17 cellular contexts compared by ENCODE assay signal in the genomic region with DNA sequence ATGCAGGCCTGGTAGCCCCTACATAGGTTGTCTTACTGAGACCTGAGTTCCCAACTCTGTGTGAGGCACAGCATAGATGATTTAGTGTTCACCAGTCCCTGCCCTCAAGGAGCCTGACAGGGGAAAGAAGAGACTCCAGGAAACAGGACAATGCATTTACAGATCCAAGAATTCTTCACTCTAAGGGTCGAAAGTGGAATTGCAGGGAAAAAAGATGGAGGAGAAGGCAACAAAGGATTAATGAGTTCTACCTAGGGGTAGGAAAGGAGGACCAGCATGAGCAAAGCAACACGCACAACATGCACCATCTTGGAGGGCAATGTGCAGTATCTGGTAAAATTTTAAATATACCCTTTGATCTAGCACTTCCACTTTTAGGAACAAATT. TPM values are rescaled to one million over a fixed set of nuclear protein-coding genes. Genes with fewer than 3 reads are reported as not detected.
DNase-seq lines count a peak whose midpoint lies in the region; FAIRE-seq and TF ChIP-seq lines count a peak whose summit lies in the region.
"Had no signal": no experiment of that assay in that cellular context is flagged by ENCODE, and none has a peak within 500 bp of the region (broad histone marks: within the 10 kb centered on the region; RNA-seq: fewer than 3 reads in every experiment).

No MANE protein-coding gene starts in this region.

- peaks cover 44% of the 10 kb centered on the region for H3K4me1 Mint-ChIP-seq in activated T-cell treated with anti-CD3 and anti-CD28 coated beads, Interleukin-2, amount 50 U/mL, for 24 hours (ENCODE audit: low read depth)

- H4K91ac ChIP-seq in H1 (replicated peaks; ENCODE audit: insufficient read length, low read length) = no peak overlapping the region

- H4K20me1 ChIP-seq in OCI-LY7 (ENCODE audit: insufficient read depth, low read length) (no peaks in the 10 kb centered on the region), H1 (replicated peaks in 1 of 2; ENCODE audit: control insufficient read depth in 1 of 2, insufficient read depth in 2 of 2, low read length in 2 of 2) (peaks cover 0 to 1% of the 10 kb centered on the region in 2 experiments)

- H3K27me3 Mint-ChIP-seq in activated T-cell treated with anti-CD3 and anti-CD28 coated beads, Interleukin-2, amount 50 U/mL, for 24 hours = no peaks in the 10 kb centered on the region

- TSS peak; percentile 21 for BruUV-seq in OCI-LY7 (replicated peaks; lab: Mats Ljungman, UMichigan)

- intact Hi-C loops in OCI-LY7 (cut with micrococcal nuclease; ENCODE audit: unreplicated experiment) = loop anchor here (5.0 kb wide), 1 partner anchor 261 kb away; no protein-coding TSS in a partner anchor

- peaks cover 20% of the 10 kb centered on the region for H3K4me1 ChIP-seq in OCI-LY7 (ENCODE audit: insufficient read depth, low read length, poor library complexity, severe bottlenecking)
- H3K4me1 ChIP-seq in H1 (replicated peaks in 1 of 4; ENCODE audit: control insufficient read depth in 3 of 4, insufficient read depth in 4 of 4, low read length in 3 of 4) = peaks cover 0 to 19% (median 8%) of the 10 kb centered on the region in 4 experiments; a peak in 6 of 7 replicates
- peaks cover 58 to 65% of the 10 kb centered on the region in 2 experiments for H3K4me1 ChIP-seq in neutrophil (ENCODE audit: control insufficient read depth in 1 of 2, insufficient read depth in 1 of 2, low read depth in 1 of 2, low read length in 1 of 2)
- H3K4me1 ChIP-seq in suprapubic skin = peaks cover 32% of the 10 kb centered on the region

- H4K8ac ChIP-seq in H1 (ENCODE audit: extremely low read depth, insufficient read depth, low read length) = no peak overlapping the region

- no peak for TF ChIP-seq EP300 in H1 (IDR thresholded peaks at IDR 0.05; ENCODE audit: borderline replicate concordance in 1 of 2, low read depth in 2 of 2, low read length in 2 of 2)
- no peak for TF ChIP-seq EP300 in suprapubic skin (IDR thresholded peaks at IDR 0.05)

- peak overlapping the region; percentile 4 for H3K27ac Mint-ChIP-seq in activated T-cell treated with anti-CD3 and anti-CD28 coated beads, Interleukin-2, amount 50 U/mL, for 24 hours
- H3K27ac Mint-ChIP-seq: activated T-helper 1 cell treated with anti-CD3 and anti-CD28 coated beads, Interleukin-12 subunit alpha, Interleukin-12 subunit beta, Interleukin-2, Interleukin-4 antibody, amounts not matched to agents 30 ng/mL and 10 ng/mL and 1 ng/mL, durations not matched to agents 14 hours and 24 hours and 36 hours; nephron; T-helper 2 cell treated with Interferon-gamma antibody and Interleukin-4, amounts not matched to agents 5 μg/mL and 100 μg/mL, for 36 hours had no signal

- no peak overlapping the region for H3K14ac ChIP-seq in H1 (ENCODE audit: insufficient read length)

- no peak overlapping the region for H4K5ac ChIP-seq in H1 (ENCODE audit: insufficient read length, low read depth, low read length)

- H3K4me3 ChIP-seq in OCI-LY7 (ENCODE audit: low read depth, low read length, poor library complexity, severe bottlenecking) = no peak overlapping the region
- no peak overlapping the region for H3K4me3 ChIP-seq in H1 (ENCODE audit: extremely low read depth in 1 of 4, insufficient read depth in 2 of 4, low read depth in 3 of 4, low read length in 4 of 4)
- H3K4me3 ChIP-seq in neutrophil (ENCODE audit: low read depth in 1 of 2, low read length in 1 of 2) = peak overlapping the region in 1 of 2 experiments; percentile 28
- H3K4me3 ChIP-seq in suprapubic skin = no peak overlapping the region
- H3K4me3 ChIP-seq: MG63, tibial artery had no signal

- no peak overlapping the region for H3K4ac ChIP-seq in H1 (replicated peaks; ENCODE audit: insufficient read length, low read depth, low read length)

- H2BK120ac ChIP-seq in H1 (replicated peaks; ENCODE audit: low read depth, low read length) = no peak overlapping the region

- H3K27ac ChIP-seq in OCI-LY7 (ENCODE audit: low read depth, low read length, poor library complexity, severe bottlenecking) = no peak overlapping the region
- no peak overlapping the region for H3K27ac ChIP-seq in H1 (ENCODE audit: low read depth, low read length)
- H3K27ac ChIP-seq in neutrophil = peak overlapping the region; percentile 82
- H3K27ac ChIP-seq in suprapubic skin = no peak overlapping the region
- H3K27ac ChIP-seq: tibial artery had no signal

- H3K56ac ChIP-seq in H1 (replicated peaks; ENCODE audit: insufficient read length, low read depth, low read length) = no peak overlapping the region

- no peaks in the 10 kb centered on the region for H3K79me1 ChIP-seq in H1 (ENCODE audit: low read depth, low read length)

- H3K9me3 ChIP-seq in OCI-LY7 (ENCODE audit: low read length) = no peaks in the 10 kb centered on the region
- H3K9me3 ChIP-seq in H1 (ENCODE audit: insufficient read depth in 2 of 2, low read depth in 1 of 2, low read length in 1 of 2) = no peaks in the 10 kb centered on the region
- H3K9me3 ChIP-seq in neutrophil = no peaks in the 10 kb centered on the region
- H3K9me3 ChIP-seq in suprapubic skin = no peaks in the 10 kb centered on the region
- H3K9me3 ChIP-seq: MG63, tibial artery had no signal

- TF ChIP-seq CTCF in OCI-LY7 (conservative IDR thresholded peaks at IDR 0.05; ENCODE audit: low read length) (0 out of 2 replicates have a peak, but pooled peaks have one; percentile 12), H1 (IDR thresholded peaks at IDR 0.05; ENCODE audit: control extremely low read depth in 1 of 3, insufficient read depth in 1 of 3, low read depth in 1 of 3, low read length in 3 of 3) (peak in 1 of 3 experiments; percentile 44; a peak in 1 of 4 replicates), neutrophil (IDR thresholded peaks at IDR 0.05) (no peak), suprapubic skin (IDR thresholded peaks at IDR 0.05) (no peak)

- no peak overlapping the region for H2AFZ ChIP-seq in OCI-LY7 (ENCODE audit: low read length)
- H2AFZ ChIP-seq in H1 (ENCODE audit: low read length) = no peak overlapping the region

- H3K36me3 Mint-ChIP-seq in activated T-cell treated with anti-CD3 and anti-CD28 coated beads, Interleukin-2, amount 50 U/mL, for 24 hours (ENCODE audit: low read depth) = peaks cover 29% of the 10 kb centered on the region

- H3K9me2 ChIP-seq in OCI-LY7 (ENCODE audit: insufficient read depth, low read length) = no peaks in the 10 kb centered on the region

- DNase-seq in activated T-cell treated with anti-CD3 and anti-CD28 coated beads, Interleukin-2, amount 50 U/mL, for 24 hours = no peak
- no peak for DNase-seq in activated T-cell treated with anti-CD3 and anti-CD28 coated beads for 4 hours
- no peak for DNase-seq in OCI-LY7 (ENCODE audit: low spot score)
- no peak for DNase-seq in H1 (ENCODE audit: low read depth in 1 of 2, low spot score in 2 of 2)
- DNase-seq in iPS-NIHi11 (ENCODE audit: low spot score) = no peak
- DNase-seq in DMS153 treated with DMSO at 0.1 percent for 48 hours (lab: John Stamatoyannopoulos, UW; ENCODE audit: unreplicated experiment) = no peak
- DNase-seq in suprapubic skin (ENCODE audit: low spot score in 2 of 2) = no peak
- DNase-seq: DMS153, left ventricle myocardium superior, MG63, NCI-H2029 treated with DMSO at 0.1 percent for 48 hours, retina, tibial artery had no signal

- TF ChIP-seq RAD21 in H1 (IDR thresholded peaks at IDR 0.05 in 1 of 2, conservative IDR thresholded peaks at IDR 0.05 in 1 of 2; ENCODE audit: low read depth in 2 of 2, low read length in 2 of 2) = peak in 1 of 2 experiments; percentile 21; a peak in 1 of 4 replicates

- POLR2A ChIA-PET in OCI-LY7 (lab: Charles Lee) = no interaction called here
- POLR2A ChIA-PET in H1 (lab: Charles Lee; ENCODE audit: partially characterized antibody) = interaction anchor here (0.7 to 4.8 kb wide), 8 partner anchors 10 to 167 kb away, joined by 3 to 25 read pairs (median 6); partner anchors contain the start of genes CEP250, CPNE1, ERGIC3 and RBM12

- no peak overlapping the region for H3K18ac ChIP-seq in H1 (ENCODE audit: extremely low read depth, low read length)

- H3K4me2 ChIP-seq in OCI-LY7 (ENCODE audit: low read length) = no peak overlapping the region
- no peak overlapping the region for H3K4me2 ChIP-seq in H1 (ENCODE audit: insufficient read depth in 1 of 2, low read depth in 2 of 2, low read length in 2 of 2)

- no peak overlapping the region for H2BK5ac ChIP-seq in H1 (ENCODE audit: low read depth, low read length)

- H2BK20ac ChIP-seq in H1 (ENCODE audit: low read length) = no peak overlapping the region

- H2BK12ac ChIP-seq in H1 (ENCODE audit: low read depth, low read length) = no peak overlapping the region

- FAIRE-seq in H1 (lab: Jason Lieb, UNC) = peak; percentile 76

- H3K36me3 ChIP-seq in OCI-LY7 (ENCODE audit: insufficient read depth, low read length) (peaks cover 47% of the 10 kb centered on the region), H1 (ENCODE audit: control insufficient read depth in 2 of 4, insufficient read depth in 4 of 4, low read length in 3 of 4) (peaks cover 12 to 21% (median 14%) of the 10 kb centered on the region in 4 experiments), neutrophil (peaks cover 21% of the 10 kb centered on the region), suprapubic skin (peaks cover 28% of the 10 kb centered on the region)

- peaks cover 15% of the 10 kb centered on the region; the same call in 1 of the 2 replicates for H3K79me2 ChIP-seq in OCI-LY7 (ENCODE audit: insufficient read depth, low read depth, low read length)
- no peaks in the 10 kb centered on the region for H3K79me2 ChIP-seq in H1 (ENCODE audit: control insufficient read depth in 1 of 2, insufficient read depth in 2 of 2, low read length in 2 of 2)

- 89% methylated on average over 2 of the region's 2 CpGs; no CpG with 5 or more reads in 1 of the 2 experiments for WGBS in H1 (ENCODE audit: extremely low coverage in 1 of 2, insufficient coverage in 1 of 2, insufficient read length in 1 of 2, insufficient replicate concordance in 2 of 2, low coverage in 1 of 2, low lambda C conversion rate in 2 of 2, missing lambda C conversion rate in 1 of 2), 2 experiments
- 86% methylated on average over 2 of the region's 2 CpGs for WGBS in suprapubic skin

- H3K9me3 Mint-ChIP-seq in activated T-cell treated with anti-CD3 and anti-CD28 coated beads, Interleukin-2, amount 50 U/mL, for 24 hours = no peaks in the 10 kb centered on the region
- H3K9me3 Mint-ChIP-seq: activated T-helper 1 cell treated with anti-CD3 and anti-CD28 coated beads, Interleukin-12 subunit alpha, Interleukin-12 subunit beta, Interleukin-2, Interleukin-4 antibody, amounts not matched to agents 30 ng/mL and 10 ng/mL and 1 ng/mL, durations not matched to agents 14 hours and 24 hours and 36 hours; nephron; T-helper 2 cell treated with Interferon-gamma antibody and Interleukin-4, amounts not matched to agents 5 μg/mL and 100 μg/mL, for 36 hours had no signal

- no peak overlapping the region for H3K9ac ChIP-seq in H1 (replicated peaks in 1 of 4; ENCODE audit: extremely low read depth in 1 of 4, low read depth in 3 of 4, low read length in 3 of 4)

- CTCF ChIA-PET in OCI-LY7 (lab: Charles Lee; ENCODE audit: unreplicated experiment) (no interaction called here), H1 (lab: Charles Lee; ENCODE audit: partially characterized antibody) (interaction anchor here (0.6 to 10.1 kb wide), 21 partner anchors 9 to 121 kb away, joined by 3 to 121 read pairs (median 4); partner anchors contain the start of genes ERGIC3 and RBM39)

- peaks cover 0 to 8% (median 7%) of the 10 kb centered on the region in 4 experiments; a peak in 3 of 7 replicates for H3K27me3 ChIP-seq in H1 (replicated peaks in 1 of 4; ENCODE audit: control insufficient read depth in 3 of 4, extremely low read depth in 1 of 4, insufficient read depth in 3 of 4, low read length in 3 of 4)
- peaks cover 16% of the 10 kb centered on the region for H3K27me3 ChIP-seq in neutrophil
- no peaks in the 10 kb centered on the region for H3K27me3 ChIP-seq in suprapubic skin
- H3K27me3 ChIP-seq: MG63, tibial artery had no signal

- no peak overlapping the region for H3K23ac ChIP-seq in H1 (ENCODE audit: insufficient read length)

- TF ChIP-seq POLR2A in H1 (IDR thresholded peaks at IDR 0.05; ENCODE audit: control extremely low read depth in 1 of 2, low read depth in 2 of 2, low read length in 2 of 2) = no peak
- no peak for TF ChIP-seq POLR2A in suprapubic skin (IDR thresholded peaks at IDR 0.05)

- no peak overlapping the region for H2BK15ac ChIP-seq in H1 (ENCODE audit: low read length)

- H2AK5ac ChIP-seq in H1 (ENCODE audit: low read depth, low read length) = no peak overlapping the region

- H3K23me2 ChIP-seq in H1 (ENCODE audit: low read depth, low read length) = peaks cover 9% of the 10 kb centered on the region; the same call in 1 of the 2 replicates

- H3K4me3 Mint-ChIP-seq in activated T-cell treated with anti-CD3 and anti-CD28 coated beads, Interleukin-2, amount 50 U/mL, for 24 hours = no peak overlapping the region
- H3K4me3 Mint-ChIP-seq: activated T-helper 1 cell treated with anti-CD3 and anti-CD28 coated beads, Interleukin-12 subunit alpha, Interleukin-12 subunit beta, Interleukin-2, Interleukin-4 antibody, amounts not matched to agents 30 ng/mL and 10 ng/mL and 1 ng/mL, durations not matched to agents 14 hours and 24 hours and 36 hours; T-helper 2 cell treated with Interferon-gamma antibody and Interleukin-4, amounts not matched to agents 5 μg/mL and 100 μg/mL, for 36 hours had no signal

RNA-seq across cellular contexts. Expression of gene SPAG4, which starts 5.9 kb away (rescaled TPM):
- total RNA-seq in OCI-LY7 (2014; rRNA removed; shearing (Covaris generic)) = 12.1 and 24.7 TPM in 2 replicates
- total RNA-seq in OCI-LY7 (2022) (58.2 and 64.2 TPM in 2 replicates), suprapubic skin (under 1 TPM in 1 of 4 donors, not detected in 3; 0.89 TPM)
- total RNA-seq in H1 (2021; fragmentation: NEBNext Ultra II Directional; extraction: Animal tissue kit (Norgen Biotek cat#: 25700)) = 1.5 and 2.4 TPM in 2 replicates
- polyA plus RNA-seq in H1 (2011; rRNA removed) = 6.0 and 8.9 TPM in 2 replicates
- 5.8 TPM for polyA plus RNA-seq in H1 (2011; cell fraction: cytosol; rRNA removed)
- polyA plus RNA-seq in H1 (2011; cell fraction: nucleus; rRNA removed) = 16.4 TPM
- polyA plus RNA-seq in H1 (2012, experiment 1 of 2) = 2.2 to 6.2 TPM (median 4.0 TPM) in 4 replicates
- 5.5 TPM for polyA plus RNA-seq in H1 (2012, experiment 2 of 2)
- polyA plus RNA-seq in H1 (2013, experiment 1 of 2) = 5.0 TPM
- 3.8 TPM for polyA plus RNA-seq in H1 (2013, experiment 2 of 2)
- 1.6 and 2.1 TPM in 2 replicates for polyA minus RNA-seq in H1 (2011; rRNA and poly(A)+ RNA removed)
- not detected for polyA minus RNA-seq in H1 (2011; cell fraction: cytosol; rRNA and poly(A)+ RNA removed)
- polyA minus RNA-seq in H1 (2011; cell fraction: nucleus; rRNA and poly(A)+ RNA removed) = 6.1 TPM

RNA-seq across cellular contexts. Expression of gene CPNE1, which starts 43.1 kb away (rescaled TPM):
- 83.3 and 83.7 TPM in 2 replicates for total RNA-seq in OCI-LY7 (2014; rRNA removed; shearing (Covaris generic))
- total RNA-seq in OCI-LY7 (2022) (193 and 202 TPM in 2 replicates), suprapubic skin (100 to 1,000 TPM in 2 of 4 donors, 10 to 100 TPM in 2; 43.3 to 238 (median 103) TPM)
- 294 and 299 TPM in 2 replicates for total RNA-seq in H1 (2021; fragmentation: NEBNext Ultra II Directional; extraction: Animal tissue kit (Norgen Biotek cat#: 25700))
- polyA plus RNA-seq in H1 (2011; rRNA removed) = 346 and 534 TPM in 2 replicates
- polyA plus RNA-seq in H1 (2011; cell fraction: cytosol; rRNA removed) = 309 TPM
- polyA plus RNA-seq in H1 (2011; cell fraction: nucleus; rRNA removed) = 546 TPM
- polyA plus RNA-seq in H1 (2012, experiment 1 of 2) = 262 to 326 TPM (median 314 TPM) in 4 replicates
- polyA plus RNA-seq in H1 (2012, experiment 2 of 2) = 381 TPM
- 128 TPM for polyA plus RNA-seq in H1 (2013, experiment 1 of 2)
- 117 TPM for polyA plus RNA-seq in H1 (2013, experiment 2 of 2)
- 209 and 248 TPM in 2 replicates for polyA minus RNA-seq in H1 (2011; rRNA and poly(A)+ RNA removed)
- polyA minus RNA-seq in H1 (2011; cell fraction: cytosol; rRNA and poly(A)+ RNA removed) = 214 TPM
- polyA minus RNA-seq in H1 (2011; cell fraction: nucleus; rRNA and poly(A)+ RNA removed) = 172 TPM

RNA-seq across cellular contexts. Expression of gene RBM12, which starts 43.1 kb away (rescaled TPM):
- 63.8 and 66.3 TPM in 2 replicates for total RNA-seq in OCI-LY7 (2014; rRNA removed; shearing (Covaris generic))
- 152 and 160 TPM in 2 replicates for total RNA-seq in OCI-LY7 (2022)
- 175 and 187 TPM in 2 replicates for total RNA-seq in H1 (2021; fragmentation: NEBNext Ultra II Directional; extraction: Animal tissue kit (Norgen Biotek cat#: 25700))
- polyA plus RNA-seq in H1 (2011; rRNA removed) = 207 and 214 TPM in 2 replicates
- 169 TPM for polyA plus RNA-seq in H1 (2011; cell fraction: cytosol; rRNA removed)
- 164 TPM for polyA plus RNA-seq in H1 (2011; cell fraction: nucleus; rRNA removed)
- 83.5 to 114 TPM (median 91.9 TPM) in 4 replicates for polyA plus RNA-seq in H1 (2012, experiment 1 of 2)
- polyA plus RNA-seq in H1 (2012, experiment 2 of 2) = 15.4 TPM
- polyA plus RNA-seq in H1 (2013, experiment 1 of 2) = 138 TPM
- 137 TPM for polyA plus RNA-seq in H1 (2013, experiment 2 of 2)
- 328 and 406 TPM in 2 replicates for polyA minus RNA-seq in H1 (2011; rRNA and poly(A)+ RNA removed)
- polyA minus RNA-seq in H1 (2011; cell fraction: cytosol; rRNA and poly(A)+ RNA removed) = 85.5 TPM
- 157 TPM for polyA minus RNA-seq in H1 (2011; cell fraction: nucleus; rRNA and poly(A)+ RNA removed)
- 10 to 100 TPM; 21.6 to 38.7 (median 32.7) TPM for total RNA-seq in suprapubic skin
